In genomic region chr19:2462635-2463421, GRCh38 we compare ENCODE assay signal across 8 cellular contexts. TPM values are rescaled to one million over a fixed set of nuclear protein-coding genes. Genes with fewer than 3 reads are reported as not detected.
DNase-seq lines count a peak whose midpoint lies in the region; ATAC-seq, FAIRE-seq and TF ChIP-seq lines count a peak whose summit lies in the region.

No MANE protein-coding gene starts in this region.

- H3K4me3 ChIP-seq in AG09309 (ENCODE audit: control insufficient read depth, low read depth, low read length), result peak overlapping the region; percentile 64

- DNase-seq in AG09309 (ENCODE audit: low read depth), result peak; percentile 96
- DNase-seq in HCEC 1CT, result peak; percentile 97
- DNase-seq in fibroblast of gingiva (ENCODE audit: low read depth), result peak; percentile 99
- peak; percentile 87 for DNase-seq in mucosa of gallbladder (ENCODE audit: low spot score)
- DNase-seq in urothelium cell line (ENCODE audit: low spot score), result peak; percentile 58
- no peak for DNase-seq in SHP77 treated with DMSO at 0.1 percent for 48 hours (lab: John Stamatoyannopoulos, UW)

- ATAC-seq in SK-N-SH treated with all-trans-retinoic acid at 6 μM for 48 hours (peak; percentile 62), HG03378 (IDR thresholded peaks at IDR 0.05; ENCODE audit: unreplicated experiment) (no peak)

- TF ChIP-seq CTCF in AG09309 (IDR thresholded peaks at IDR 0.05; ENCODE audit: control insufficient read depth, insufficient read depth, low read depth, low read length, missing control alignments), result no peak

- no peak for FAIRE-seq in urothelium cell line (lab: Jason Lieb, UNC)

TF ChIP-seq in SK-N-SH treated with all-trans-retinoic acid at 6 μM for 48 hours, 23 proteins besides CTCF, POLR2A, EP300 and RAD21:
- TF ChIP-seq ZNF8 (CRISPR knock-in tag; IDR thresholded peaks at IDR 0.05) (no peak), ZNF565 (CRISPR knock-in tag; conservative IDR thresholded peaks at IDR 0.05; ENCODE audit: low read depth) (no peak), POU6F1 (CRISPR knock-in tag; IDR thresholded peaks at IDR 0.05; ENCODE audit: borderline replicate concordance, low read depth) (peak; percentile 44; the same call in 1 of the 2 replicates), RARB (CRISPR knock-in tag; IDR thresholded peaks at IDR 0.05) (0 out of 2 replicates have a peak, but pooled peaks have one; percentile 57), SNAI2 (CRISPR knock-in tag; IDR thresholded peaks at IDR 0.05) (no peak), OSR1 (CRISPR knock-in tag; IDR thresholded peaks at IDR 0.05) (no peak), GLIS3 (CRISPR knock-in tag; IDR thresholded peaks at IDR 0.05) (no peak), ZNF70 (CRISPR knock-in tag; IDR thresholded peaks at IDR 0.05) (no peak), ISL1 (CRISPR knock-in tag; IDR thresholded peaks at IDR 0.05) (no peak), ESRRG (CRISPR knock-in tag; IDR thresholded peaks at IDR 0.05) (no peak), ZC3H10 (CRISPR knock-in tag; IDR thresholded peaks at IDR 0.05) (no peak), TOX (CRISPR knock-in tag; IDR thresholded peaks at IDR 0.05; ENCODE audit: borderline replicate concordance) (no peak), TCF4 (CRISPR knock-in tag; IDR thresholded peaks at IDR 0.05; ENCODE audit: borderline replicate concordance) (no peak)
- TF ChIP-seq, protein P1, sequence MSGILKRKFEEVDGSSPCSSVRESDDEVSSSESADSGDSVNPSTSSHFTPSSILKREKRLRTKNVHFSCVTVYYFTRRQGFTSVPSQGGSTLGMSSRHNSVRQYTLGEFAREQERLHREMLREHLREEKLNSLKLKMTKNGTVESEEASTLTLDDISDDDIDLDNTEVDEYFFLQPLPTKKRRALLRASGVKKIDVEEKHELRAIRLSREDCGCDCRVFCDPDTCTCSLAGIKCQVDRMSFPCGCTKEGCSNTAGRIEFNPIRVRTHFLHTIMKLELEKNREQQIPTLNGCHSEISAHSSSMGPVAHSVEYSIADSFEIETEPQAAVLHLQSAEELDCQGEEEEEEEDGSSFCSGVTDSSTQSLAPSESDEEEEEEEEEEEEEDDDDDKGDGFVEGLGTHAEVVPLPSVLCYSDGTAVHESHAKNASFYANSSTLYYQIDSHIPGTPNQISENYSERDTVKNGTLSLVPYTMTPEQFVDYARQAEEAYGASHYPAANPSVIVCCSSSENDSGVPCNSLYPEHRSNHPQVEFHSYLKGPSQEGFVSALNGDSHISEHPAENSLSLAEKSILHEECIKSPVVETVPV (CRISPR knock-in tag; IDR thresholded peaks at IDR 0.05), result no peak
- TF ChIP-seq, protein P2, sequence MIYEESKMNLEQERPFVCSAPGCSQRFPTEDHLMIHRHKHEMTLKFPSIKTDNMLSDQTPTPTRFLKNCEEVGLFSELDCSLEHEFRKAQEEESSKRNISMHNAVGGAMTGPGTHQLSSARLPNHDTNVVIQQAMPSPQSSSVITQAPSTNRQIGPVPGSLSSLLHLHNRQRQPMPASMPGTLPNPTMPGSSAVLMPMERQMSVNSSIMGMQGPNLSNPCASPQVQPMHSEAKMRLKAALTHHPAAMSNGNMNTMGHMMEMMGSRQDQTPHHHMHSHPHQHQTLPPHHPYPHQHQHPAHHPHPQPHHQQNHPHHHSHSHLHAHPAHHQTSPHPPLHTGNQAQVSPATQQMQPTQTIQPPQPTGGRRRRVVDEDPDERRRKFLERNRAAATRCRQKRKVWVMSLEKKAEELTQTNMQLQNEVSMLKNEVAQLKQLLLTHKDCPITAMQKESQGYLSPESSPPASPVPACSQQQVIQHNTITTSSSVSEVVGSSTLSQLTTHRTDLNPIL (CRISPR knock-in tag; IDR thresholded peaks at IDR 0.05; ENCODE audit: low read depth), result no peak

RNA-seq across cellular contexts. Expression of gene LMNB2, which starts 6.1 kb away (rescaled TPM):
- total RNA-seq in mucosa of gallbladder, result 23.9 TPM

RNA-seq across cellular contexts. Expression of gene GADD45B, which starts 13.1 kb away (rescaled TPM):
- total RNA-seq in mucosa of gallbladder, result 59.8 TPM

RNA-seq across cellular contexts. Expression of gene TIMM13, which starts 35.4 kb away (rescaled TPM):
- total RNA-seq in mucosa of gallbladder, result 76.4 TPM
